16 cellular contexts compared by ENCODE assay signal in genomic region chr7:151411551-151411950, GRCh38.
DNase-seq lines count a peak whose midpoint lies in the region; ATAC-seq and TF ChIP-seq lines count a peak whose summit lies in the region.
"Had no signal": no experiment of that assay in that cellular context is flagged by ENCODE, and none has a peak within 500 bp of the region (broad histone marks: within the 10 kb centered on the region; RNA-seq: fewer than 3 reads in every experiment).

No MANE protein-coding gene starts in this region.

- H3K27ac Mint-ChIP-seq in nephron: peak overlapping the region in 2 of 3 experiments; percentile 32 to 82

- peak; percentile 70 for DNase-seq in GF-D8 (lab: John Stamatoyannopoulos, UW)
- peak; percentile 84 for DNase-seq in MV-4-11 (lab: John Stamatoyannopoulos, UW)
- DNase-seq in WERI-Rb-1: no peak
- no peak for DNase-seq in NCI-H1436 (lab: John Stamatoyannopoulos, UW)
- DNase-seq in NCI-H1048 (lab: John Stamatoyannopoulos, UW): no peak
- no peak for DNase-seq in NCI-H187 (lab: John Stamatoyannopoulos, UW)
- DNase-seq: activated naive CD4-positive, alpha-beta T cell; GOT3; IMR-90; NCI-H446 treated with DMSO at 0.1 percent for 48 hours; substantia nigra had no signal

- H3K4me3 ChIP-seq in WERI-Rb-1 (ENCODE audit: low read depth, low read length): no peak overlapping the region
- H3K4me3 ChIP-seq: cardiac muscle cell had no signal

- H3K9me3 ChIP-seq in WERI-Rb-1 (ENCODE audit: severe bottlenecking): no peaks in the 10 kb centered on the region

- H3K4me3 Mint-ChIP-seq in nephron: peak overlapping the region; percentile 86 to 87 (median 87)

- H3K36me3 ChIP-seq in WERI-Rb-1: no peaks in the 10 kb centered on the region
- H3K36me3 ChIP-seq: cardiac muscle cell had no signal

- ATAC-seq in HG02852 (IDR thresholded peaks at IDR 0.05; ENCODE audit: unreplicated experiment): no peak
- ATAC-seq: esophagus mucosa, sciatic nerve had no signal

- TF ChIP-seq CTCF in WERI-Rb-1 (IDR thresholded peaks at IDR 0.05; ENCODE audit: low read depth, low read length) (0 out of 2 replicates have a peak, but pooled peaks have one; percentile 12), nephron (IDR thresholded peaks at IDR 0.05; ENCODE audit: unreplicated experiment in 3 of 3) (no peak)

- peaks cover 12% of the 10 kb centered on the region for H3K27me3 ChIP-seq in WERI-Rb-1 (ENCODE audit: insufficient read depth, low read depth, severe bottlenecking)
- H3K27me3 ChIP-seq: cardiac muscle cell had no signal

- peaks cover 32% of the 10 kb centered on the region for H3K27me3 Mint-ChIP-seq in nephron (ENCODE audit: low read depth)

- no peak overlapping the region for H3K27ac ChIP-seq in WERI-Rb-1
- H3K27ac ChIP-seq: cardiac muscle cell had no signal

- H3K36me3 Mint-ChIP-seq in nephron (ENCODE audit: low read depth): peaks cover 6% of the 10 kb centered on the region

- peaks cover 17% of the 10 kb centered on the region for H3K4me1 Mint-ChIP-seq in nephron

- no peaks in the 10 kb centered on the region for H3K9me3 Mint-ChIP-seq in nephron

Comparison
In these comparisons a context has a peak if more than half of its experiments do, and no peak if none do; other contexts are left out.
1. DNase-seq: peak in GF-D8 (single experiment) and MV-4-11 (single experiment); none in WERI-Rb-1 (single experiment), NCI-H1436 (single experiment), NCI-H1048 (single experiment) and NCI-H187 (0 of 2).